ENCODE assay signal across 8 cellular contexts in the genomic region with DNA sequence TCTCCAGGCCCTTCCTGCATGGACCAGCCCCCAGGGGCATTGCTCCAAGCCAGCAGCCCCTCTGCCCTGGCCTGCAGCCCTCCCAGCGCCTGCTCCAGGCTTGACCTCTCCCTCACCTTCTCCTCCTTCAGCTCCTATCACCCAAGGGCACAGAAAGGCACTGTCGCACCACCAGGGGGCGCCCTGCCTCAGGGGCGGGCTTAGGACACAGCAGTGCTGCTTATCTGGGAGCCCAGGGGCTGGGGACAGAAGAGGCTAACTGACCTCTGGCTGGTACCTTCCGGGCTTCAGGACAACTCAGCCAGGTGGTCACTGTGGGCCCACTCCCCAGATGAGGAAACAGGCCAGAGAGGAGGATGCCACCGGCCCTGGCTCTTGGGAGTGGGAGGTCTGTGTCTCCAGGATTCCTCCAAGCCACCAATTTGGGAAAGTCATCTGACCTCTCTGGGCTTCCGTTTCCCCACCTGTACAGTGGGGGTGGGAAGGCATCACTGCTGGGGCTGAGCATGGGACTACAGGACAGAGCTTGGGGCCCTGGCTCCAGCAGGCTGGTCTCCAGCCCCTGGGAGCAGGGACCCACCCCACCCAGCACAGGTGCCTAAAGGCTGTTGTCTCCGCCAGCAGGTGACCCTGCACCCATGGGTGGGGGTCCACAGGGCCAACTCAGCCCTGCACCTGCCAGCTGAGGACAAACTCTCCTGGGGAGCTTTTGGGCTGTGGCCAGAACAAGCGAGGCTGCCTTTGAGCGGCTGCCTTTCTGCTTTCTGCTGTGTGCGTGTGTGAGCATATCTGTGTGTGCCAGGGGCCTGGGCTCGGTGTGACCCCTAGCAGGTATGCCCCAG. TPM values are rescaled to one million over a fixed set of nuclear protein-coding genes. Genes with fewer than 3 reads are reported as not detected.
DNase-seq lines count a peak whose midpoint lies in the region; ATAC-seq, FAIRE-seq and TF ChIP-seq lines count a peak whose summit lies in the region.

No MANE protein-coding gene starts in this region.

- intact Hi-C loops in ovary (cut with DNase I) (loop anchor here in 1 of 4 donors (10.0 kb wide), 2 partner anchors 174 to 404 kb away; a partner anchor contains a TSS), thyroid gland (cut with DNase I) (loop anchor here (5.0 kb wide), 2 partner anchors 192 to 262 kb away; no protein-coding TSS in a partner anchor)

- peak; percentile 4 to 56; a peak in 3 of 6 replicates for ATAC-seq in A549

- H3K4me1 ChIP-seq in A549 (peaks cover 61% of the 10 kb centered on the region), ovary (ENCODE audit: insufficient read depth) (peaks cover 15% of the 10 kb centered on the region), thyroid gland (peaks cover 40 to 64% of the 10 kb centered on the region in 2 donors)

- H3K9me2 ChIP-seq in SU-DHL-6 (replicated peaks; ENCODE audit: insufficient read depth, low read length), result no peaks in the 10 kb centered on the region

- DNase-seq in A549 (ENCODE audit: low read depth in 1 of 2, low spot score in 1 of 2) (peak; percentile 78 to 95), GM19238 (ENCODE audit: insufficient read length, low spot score) (peak; percentile 79), NCI-H1105 (lab: John Stamatoyannopoulos, UW) (peak; percentile 85), glomerular visceral epithelial cell (ENCODE audit: extremely low spot score) (peak; percentile 84), ovary (peak; percentile 55 to 83 (median 74)), thyroid gland (peak; percentile 76 to 86)

- H3K9me3 ChIP-seq in A549, result no peaks in the 10 kb centered on the region
- no peaks in the 10 kb centered on the region for H3K9me3 ChIP-seq in SU-DHL-6 (ENCODE audit: insufficient read depth, low read length)
- no peaks in the 10 kb centered on the region for H3K9me3 ChIP-seq in ovary
- no peaks in the 10 kb centered on the region for H3K9me3 ChIP-seq in thyroid gland

- no peaks in the 10 kb centered on the region for H3K36me3 ChIP-seq in SU-DHL-6 (ENCODE audit: low read length)
- no peaks in the 10 kb centered on the region for H3K36me3 ChIP-seq in ovary
- H3K36me3 ChIP-seq in thyroid gland, result no peaks in the 10 kb centered on the region

- H3K9me3 Mint-ChIP-seq in activated naive CD4-positive, alpha-beta T cell treated with anti-CD3 and anti-CD28 coated beads, Interleukin-2, amount 50 U/mL, for 24 hours, result no peaks in the 10 kb centered on the region

- peak overlapping the region; percentile 98 to 100 for H3K27ac ChIP-seq in A549
- no peak overlapping the region for H3K27ac ChIP-seq in SU-DHL-6 (ENCODE audit: low read depth, low read length)
- no peak overlapping the region for H3K27ac ChIP-seq in ovary
- H3K27ac ChIP-seq in thyroid gland, result peak overlapping the region; percentile 18 to 97 (median 81)

- CTCF ChIA-PET in A549 (lab: Yijun Ruan, JAX), result interaction anchor here (0.6 to 9.1 kb wide), 57 partner anchors 9 to 1096 kb away, joined by 3 to 132 read pairs (median 4); a partner anchor contains a TSS

- H3K4me3 Mint-ChIP-seq in activated naive CD4-positive, alpha-beta T cell treated with anti-CD3 and anti-CD28 coated beads, Interleukin-2, amount 50 U/mL, for 24 hours, result peak overlapping the region; percentile 4

- H3K4me3 ChIP-seq in A549 (peak overlapping the region; percentile 28), SU-DHL-6 (ENCODE audit: insufficient read depth, low read length, poor library complexity, severe bottlenecking) (no peak overlapping the region), ovary (no peak overlapping the region), thyroid gland (replicated peaks in 1 of 3) (no peak overlapping the region)

- peak overlapping the region; percentile 32 for H3K27ac Mint-ChIP-seq in activated naive CD4-positive, alpha-beta T cell treated with anti-CD3 and anti-CD28 coated beads, Interleukin-2, amount 50 U/mL, for 24 hours

- FAIRE-seq in A549 (lab: Jason Lieb, UNC), result peak; percentile 68

- no peak overlapping the region for H2AFZ ChIP-seq in SU-DHL-6 (ENCODE audit: low read depth, low read length, severe bottlenecking)

- POLR2A ChIA-PET in A549 (lab: Yijun Ruan, JAX), result interaction anchor here (1.1 to 2.4 kb wide), 6 partner anchors 70 to 210 kb away, joined by 3 to 15 read pairs (median 8); a partner anchor contains a TSS

- no peaks in the 10 kb centered on the region for H3K36me3 Mint-ChIP-seq in activated naive CD4-positive, alpha-beta T cell treated with anti-CD3 and anti-CD28 coated beads, Interleukin-2, amount 50 U/mL, for 24 hours

- no peaks in the 10 kb centered on the region for H3K27me3 Mint-ChIP-seq in activated naive CD4-positive, alpha-beta T cell treated with anti-CD3 and anti-CD28 coated beads, Interleukin-2, amount 50 U/mL, for 24 hours

- no peak for TF ChIP-seq EP300 in A549 (IDR thresholded peaks at IDR 0.05)
- no peak for TF ChIP-seq EP300 in ovary (IDR thresholded peaks at IDR 0.05)

- no peaks in the 10 kb centered on the region for H3F3A ChIP-seq in SU-DHL-6 (ENCODE audit: insufficient read depth)

- peaks cover 17% of the 10 kb centered on the region for H3K4me1 Mint-ChIP-seq in activated naive CD4-positive, alpha-beta T cell treated with anti-CD3 and anti-CD28 coated beads, Interleukin-2, amount 50 U/mL, for 24 hours

- peak; percentile 69 to 77 for TF ChIP-seq RAD21 in A549 (conservative IDR thresholded peaks at IDR 0.05 in 1 of 2, IDR thresholded peaks at IDR 0.05 in 1 of 2)

- no peak for TF ChIP-seq POLR2A in A549 (IDR thresholded peaks at IDR 0.05; ENCODE audit: low read length)
- TF ChIP-seq POLR2A in ovary (IDR thresholded peaks at IDR 0.05), result no peak
- TF ChIP-seq POLR2A in thyroid gland (IDR thresholded peaks at IDR 0.05), result no peak

- TF ChIP-seq CTCF in A549 (IDR thresholded peaks at IDR 0.05), result peak; percentile 97
- peak; percentile 94 for TF ChIP-seq CTCF in SU-DHL-6 (IDR thresholded peaks at IDR 0.05; ENCODE audit: insufficient read depth, low read length, poor library complexity, severe bottlenecking)
- peak; percentile 31 to 68 (median 48) for TF ChIP-seq CTCF in ovary (IDR thresholded peaks at IDR 0.05)
- peak; percentile 85 to 97 (median 90) for TF ChIP-seq CTCF in thyroid gland (IDR thresholded peaks at IDR 0.05)

- 10% methylated on average over 7 of the region's 12 CpGs for WGBS in A549 (ENCODE audit: missing lambda C conversion rate)
- WGBS in ovary, 3 donors, result 51 to 56% (median 53%) methylated on average over 11 to 12 of the region's 12 CpGs
- WGBS in thyroid gland, 2 donors, result 20 to 70% methylated on average over 5 to 7 of the region's 12 CpGs

- H3K27me3 ChIP-seq in SU-DHL-6 (ENCODE audit: low read length) (no peaks in the 10 kb centered on the region), ovary (no peaks in the 10 kb centered on the region), thyroid gland (no peaks in the 10 kb centered on the region)

- H3K4me2 ChIP-seq in A549, result peak overlapping the region; percentile 98
- H3K4me2 ChIP-seq in SU-DHL-6 (ENCODE audit: low read depth, low read length, poor library complexity, severe bottlenecking), result no peak overlapping the region

- no peaks in the 10 kb centered on the region for H3K79me2 ChIP-seq in SU-DHL-6 (ENCODE audit: insufficient read depth, low read length)

- no peak overlapping the region for H3K9ac ChIP-seq in SU-DHL-6 (ENCODE audit: low read length)

- H4K20me1 ChIP-seq in SU-DHL-6 (ENCODE audit: low read depth, low read length), result no peaks in the 10 kb centered on the region

TF ChIP-seq in A549, 52 proteins besides CTCF, POLR2A, EP300 and RAD21 (continues in another document):
- TF ChIP-seq RCOR1 (IDR thresholded peaks at IDR 0.05; ENCODE audit: low read depth, low read length) (no peak), HDAC2 (IDR thresholded peaks at IDR 0.05) (no peak), NFE2L2 (conservative IDR thresholded peaks at IDR 0.05; ENCODE audit: low read length) (no peak), MYC (IDR thresholded peaks at IDR 0.05; ENCODE audit: borderline replicate concordance, low read length) (no peak), CHD2 (IDR thresholded peaks at IDR 0.05; ENCODE audit: low read length, partially characterized antibody) (no peak), ESRRA (IDR thresholded peaks at IDR 0.05; ENCODE audit: borderline replicate concordance, low read length) (peak; percentile 99), ZNF302 (CRISPR knock-in tag; IDR thresholded peaks at IDR 0.05) (0 out of 2 replicates have a peak, but pooled peaks have one; percentile 3), CBX8 (IDR thresholded peaks at IDR 0.05) (no peak), JUN (IDR thresholded peaks at IDR 0.05) (peak; percentile 30 to 48; a peak in 2 of 5 replicates), EHF (CRISPR knock-in tag; IDR thresholded peaks at IDR 0.05) (peak; percentile 54; the same call in 1 of the 2 replicates), NPAS2 (CRISPR knock-in tag; IDR thresholded peaks at IDR 0.05; ENCODE audit: borderline replicate concordance) (no peak)
- TF ChIP-seq, protein P1, sequence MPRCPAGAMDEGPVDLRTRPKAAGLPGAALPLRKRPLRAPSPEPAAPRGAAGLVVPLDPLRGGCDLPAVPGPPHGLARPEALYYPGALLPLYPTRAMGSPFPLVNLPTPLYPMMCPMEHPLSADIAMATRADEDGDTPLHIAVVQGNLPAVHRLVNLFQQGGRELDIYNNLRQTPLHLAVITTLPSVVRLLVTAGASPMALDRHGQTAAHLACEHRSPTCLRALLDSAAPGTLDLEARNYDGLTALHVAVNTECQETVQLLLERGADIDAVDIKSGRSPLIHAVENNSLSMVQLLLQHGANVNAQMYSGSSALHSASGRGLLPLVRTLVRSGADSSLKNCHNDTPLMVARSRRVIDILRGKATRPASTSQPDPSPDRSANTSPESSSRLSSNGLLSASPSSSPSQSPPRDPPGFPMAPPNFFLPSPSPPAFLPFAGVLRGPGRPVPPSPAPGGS (IDR thresholded peaks at IDR 0.05), result no peak
- TF ChIP-seq, protein P2, sequence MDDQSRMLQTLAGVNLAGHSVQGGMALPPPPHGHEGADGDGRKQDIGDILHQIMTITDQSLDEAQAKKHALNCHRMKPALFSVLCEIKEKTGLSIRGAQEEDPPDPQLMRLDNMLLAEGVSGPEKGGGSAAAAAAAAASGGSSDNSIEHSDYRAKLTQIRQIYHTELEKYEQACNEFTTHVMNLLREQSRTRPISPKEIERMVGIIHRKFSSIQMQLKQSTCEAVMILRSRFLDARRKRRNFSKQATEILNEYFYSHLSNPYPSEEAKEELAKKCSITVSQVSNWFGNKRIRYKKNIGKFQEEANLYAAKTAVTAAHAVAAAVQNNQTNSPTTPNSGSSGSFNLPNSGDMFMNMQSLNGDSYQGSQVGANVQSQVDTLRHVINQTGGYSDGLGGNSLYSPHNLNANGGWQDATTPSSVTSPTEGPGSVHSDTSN (IDR thresholded peaks at IDR 0.05), result no peak; the same call in 1 of the 2 replicates

RNA-seq across cellular contexts. Expression of a gene that starts 25.5 kb away (rescaled TPM):
- polyA plus RNA-seq in A549 (2011; rRNA removed) (0.19 and 0.49 TPM in 2 replicates), A549 (2017; fragmentation: RNase III; extraction: RNeasy Plus Mini Kit Qiagen cat#74134 plus additional on column Dnase treatment) (0.16 to 0.22 TPM (median 0.18 TPM) in 3 replicates), ovary (under 1 TPM; 0.27 to 0.45 TPM)
- 0.12 and 0.39 TPM in 2 replicates for polyA plus RNA-seq in A549 (2012; cell fraction: cytosol; rRNA removed)
- 2.3 and 3.7 TPM in 2 replicates for polyA plus RNA-seq in A549 (2012; cell fraction: nucleus; rRNA removed)
- 0.62 and 0.73 TPM in 2 replicates for polyA minus RNA-seq in A549 (2011; rRNA and poly(A)+ RNA removed)
- total RNA-seq in ovary (1 to 10 TPM in 1 of 7 donors, under 1 TPM in 6; 0.35 to 2.0 (median 0.79) TPM), thyroid gland (1 to 10 TPM; 1.0 to 4.6 (median 2.1) TPM)

Comparison
In these comparisons a context has a peak if more than half of its experiments do, and no peak if none do; other contexts are left out.
1. H3K27ac ChIP-seq: peak in A549 (2 of 2) and thyroid gland (3 of 3); none in SU-DHL-6 (single experiment) and ovary (0 of 2).
2. Peak in every context shown above with its lines, with median percentiles within 50 percentile points of each other: DNase-seq and CTCF ChIP-seq.